Comparison of ENCODE assay signal across 8 cellular contexts in genomic region chr1:1351511-1352427, GRCh38. TPM values are rescaled to one million over a fixed set of nuclear protein-coding genes. Genes with fewer than 3 reads are reported as not detected.
DNase-seq lines count a peak whose midpoint lies in the region; ATAC-seq and TF ChIP-seq lines count a peak whose summit lies in the region.

No MANE protein-coding gene starts in this region.

- H3K4me1 ChIP-seq in ectodermal cell (ENCODE audit: control insufficient read depth, insufficient read depth, low read length): peaks cover 35% of the 10 kb centered on the region

- no peaks in the 10 kb centered on the region for H3K27me3 ChIP-seq in ectodermal cell (ENCODE audit: control insufficient read depth, insufficient read depth, low read length, poor library complexity, severe bottlenecking)

- DNase-seq in AG09309 (ENCODE audit: low read depth): no peak
- no peak for DNase-seq in naive thymus-derived CD8-positive, alpha-beta T cell
- no peak for DNase-seq in ureter (ENCODE audit: low spot score)
- DNase-seq in NCI-H1105 treated with DMSO at 0.1 percent for 48 hours (lab: John Stamatoyannopoulos, UW): no peak
- no peak for DNase-seq in SHP77 treated with DMSO at 0.1 percent for 48 hours (lab: John Stamatoyannopoulos, UW)

- no peaks in the 10 kb centered on the region for H3K9me3 Mint-ChIP-seq in IgD-negative memory B cell
- H3K9me3 Mint-ChIP-seq in naive thymus-derived CD8-positive, alpha-beta T cell: no peaks in the 10 kb centered on the region

- H3K36me3 ChIP-seq in ectodermal cell (ENCODE audit: control insufficient read depth, insufficient read depth, low read length): no peaks in the 10 kb centered on the region

- H3K27ac Mint-ChIP-seq in IgD-negative memory B cell: peak overlapping the region; percentile 57 to 73 (median 72)
- H3K27ac Mint-ChIP-seq in naive thymus-derived CD8-positive, alpha-beta T cell: peak overlapping the region in 9 of 10 donors; percentile 35 to 93 (median 79)

- H3K4me3 ChIP-seq in AG09309 (ENCODE audit: control insufficient read depth, low read depth, low read length) (peak overlapping the region; percentile 10), ectodermal cell (ENCODE audit: insufficient read depth, low read depth, low read length) (peak overlapping the region; percentile 25)

- 62 to 63% methylated on average over 29 of the region's 29 CpGs for WGBS in ectodermal cell, 2 experiments

- no peaks in the 10 kb centered on the region for H3K9me3 ChIP-seq in ectodermal cell (ENCODE audit: control insufficient read depth, low read length)

- peaks cover 10% of the 10 kb centered on the region for H3K27me3 Mint-ChIP-seq in IgD-negative memory B cell
- peaks cover 0 to 10% (median 0%) of the 10 kb centered on the region in 5 donors for H3K27me3 Mint-ChIP-seq in naive thymus-derived CD8-positive, alpha-beta T cell

- TF ChIP-seq CTCF in AG09309 (IDR thresholded peaks at IDR 0.05; ENCODE audit: control insufficient read depth, insufficient read depth, low read depth, low read length, missing control alignments): no peak

- no peaks in the 10 kb centered on the region for H3K36me3 Mint-ChIP-seq in IgD-negative memory B cell
- H3K36me3 Mint-ChIP-seq in naive thymus-derived CD8-positive, alpha-beta T cell: no peaks in the 10 kb centered on the region

- no peak for ATAC-seq in naive thymus-derived CD8-positive, alpha-beta T cell
- no peak for ATAC-seq in GM21423 (IDR thresholded peaks at IDR 0.05; ENCODE audit: unreplicated experiment)

- no peak overlapping the region for H3K27ac ChIP-seq in ectodermal cell (ENCODE audit: insufficient read depth, low read depth, low read length, poor library complexity, severe bottlenecking)

- H3K4me1 Mint-ChIP-seq in IgD-negative memory B cell: peaks cover 7 to 12% (median 12%) of the 10 kb centered on the region in 3 donors
- peaks cover 17 to 37% (median 32%) of the 10 kb centered on the region in 4 donors for H3K4me1 Mint-ChIP-seq in naive thymus-derived CD8-positive, alpha-beta T cell

- peak overlapping the region; percentile 63 to 84 (median 78) for H3K4me3 Mint-ChIP-seq in IgD-negative memory B cell
- peak overlapping the region; percentile 47 to 85 (median 70) for H3K4me3 Mint-ChIP-seq in naive thymus-derived CD8-positive, alpha-beta T cell

- POLR2A ChIA-PET in naive thymus-derived CD8-positive, alpha-beta T cell (lab: Charles Lee): interaction anchor here (0.7 to 7.4 kb wide), 3 partner anchors 20 to 338 kb away, joined by 3 to 105 read pairs (median 3); partner anchors contain the start of genes AURKAIP1 and CCNL2

RNA-seq across cellular contexts. Expression of gene DVL1, which starts 2.6 kb away (rescaled TPM):
- 1.0 TPM for polyA plus RNA-seq in IgD-negative memory B cell
- 56.8 TPM for polyA plus RNA-seq in ectodermal cell (2013, experiment 1 of 4)
- polyA plus RNA-seq in ectodermal cell (2013, experiment 2 of 4): 50.7 TPM
- 53.2 TPM for polyA plus RNA-seq in ectodermal cell (2013, experiment 3 of 4)
- 52.1 TPM for polyA plus RNA-seq in ectodermal cell (2013, experiment 4 of 4)
- 10 to 100 TPM; 41.9 to 53.3 TPM for total RNA-seq in naive thymus-derived CD8-positive, alpha-beta T cell
- polyA plus RNA-seq in naive thymus-derived CD8-positive, alpha-beta T cell: 1 to 10 TPM in 2 of 3 donors, under 1 TPM in 1; 0.99 to 2.0 (median 1.4) TPM
- 52.8 TPM for total RNA-seq in ureter

RNA-seq across cellular contexts. Expression of gene MXRA8, which starts 6.6 kb away (rescaled TPM):
- not detected for polyA plus RNA-seq in IgD-negative memory B cell
- 83.9 TPM for polyA plus RNA-seq in ectodermal cell (2013, experiment 1 of 4)
- 105 TPM for polyA plus RNA-seq in ectodermal cell (2013, experiment 2 of 4)
- 102 TPM for polyA plus RNA-seq in ectodermal cell (2013, experiment 3 of 4)
- polyA plus RNA-seq in ectodermal cell (2013, experiment 4 of 4): 122 TPM
- total RNA-seq in naive thymus-derived CD8-positive, alpha-beta T cell: 1 to 10 TPM; 7.4 to 7.7 TPM
- polyA plus RNA-seq in naive thymus-derived CD8-positive, alpha-beta T cell: 10 to 100 TPM in 2 of 3 donors, 1 to 10 TPM in 1; 7.4 to 22.0 (median 19.7) TPM
- total RNA-seq in ureter: 41.9 TPM

RNA-seq across cellular contexts. Expression of gene TAS1R3, which starts 20.7 kb away (rescaled TPM):
- 5.5 TPM for polyA plus RNA-seq in IgD-negative memory B cell
- polyA plus RNA-seq in ectodermal cell (2013, experiment 1 of 4): not detected
- polyA plus RNA-seq in ectodermal cell (2013, experiment 2 of 4): 0.21 TPM
- polyA plus RNA-seq in ectodermal cell (2013, experiment 3 of 4): 0.21 TPM
- polyA plus RNA-seq in ectodermal cell (2013, experiment 4 of 4): 0.12 TPM
- total RNA-seq in naive thymus-derived CD8-positive, alpha-beta T cell: 1 to 10 TPM; 2.7 to 3.0 TPM
- under 1 TPM in 1 of 3 donors, not detected in 2; 0.10 TPM for polyA plus RNA-seq in naive thymus-derived CD8-positive, alpha-beta T cell
- total RNA-seq in ureter: 0.42 TPM

RNA-seq across cellular contexts. Expression of gene AURKAIP1, which starts 23.2 kb away (rescaled TPM):
- polyA plus RNA-seq in IgD-negative memory B cell: 177 TPM
- 114 TPM for polyA plus RNA-seq in ectodermal cell (2013, experiment 1 of 4)
- 101 TPM for polyA plus RNA-seq in ectodermal cell (2013, experiment 2 of 4)
- 91.8 TPM for polyA plus RNA-seq in ectodermal cell (2013, experiment 3 of 4)
- 91.1 TPM for polyA plus RNA-seq in ectodermal cell (2013, experiment 4 of 4)
- total RNA-seq in naive thymus-derived CD8-positive, alpha-beta T cell: 10 to 100 TPM; 68.0 to 70.3 TPM
- 100 to 1,000 TPM; 146 to 169 (median 168) TPM for polyA plus RNA-seq in naive thymus-derived CD8-positive, alpha-beta T cell
- 102 TPM for total RNA-seq in ureter

RNA-seq across cellular contexts. Expression of gene CPTP, which starts 27.2 kb away (rescaled TPM):
- polyA plus RNA-seq in IgD-negative memory B cell: 31.7 TPM
- 11.2 TPM for polyA plus RNA-seq in ectodermal cell (2013, experiment 1 of 4)
- 12.4 TPM for polyA plus RNA-seq in ectodermal cell (2013, experiment 2 of 4)
- polyA plus RNA-seq in ectodermal cell (2013, experiment 3 of 4): 11.4 TPM
- polyA plus RNA-seq in ectodermal cell (2013, experiment 4 of 4): 11.4 TPM
- 10 to 100 TPM; 25.5 to 25.9 TPM for total RNA-seq in naive thymus-derived CD8-positive, alpha-beta T cell
- 10 to 100 TPM in 2 of 3 donors, 1 to 10 TPM in 1; 9.3 to 19.9 (median 11.6) TPM for polyA plus RNA-seq in naive thymus-derived CD8-positive, alpha-beta T cell
- 21.4 TPM for total RNA-seq in ureter
